14 cellular contexts compared by ENCODE assay signal in the genomic region with DNA sequence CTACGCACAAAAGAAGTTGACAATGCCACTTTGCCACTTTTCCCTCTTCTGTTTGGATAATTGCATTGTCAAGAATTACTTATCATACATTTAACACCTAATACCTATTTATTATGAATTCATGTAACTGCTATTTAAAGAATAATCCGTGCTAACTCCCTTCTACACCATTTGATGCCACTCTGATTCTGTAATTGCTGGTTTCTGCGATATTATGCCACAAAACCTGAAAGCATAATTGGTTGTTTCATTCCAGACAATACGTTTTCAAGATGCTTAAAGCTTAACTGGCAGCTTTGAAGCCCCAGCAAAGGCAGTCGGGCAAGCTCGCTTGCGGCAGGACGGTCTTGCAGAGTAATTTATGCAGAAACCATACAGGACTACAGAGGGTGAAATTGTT.
DNase-seq lines count a peak whose midpoint lies in the region; ATAC-seq and TF ChIP-seq lines count a peak whose summit lies in the region.
"Had no signal": no experiment of that assay in that cellular context is flagged by ENCODE, and none has a peak within 500 bp of the region (broad histone marks: within the 10 kb centered on the region; RNA-seq: fewer than 3 reads in every experiment).

No MANE protein-coding gene starts in this region.

- ATAC-seq in GM18870 (IDR thresholded peaks at IDR 0.05; ENCODE audit: unreplicated experiment) (no peak), WTC11 (no peak)
- ATAC-seq: CD8-positive, alpha-beta T cell; GM12878 had no signal

- H3K27ac Mint-ChIP-seq in neural crest cell (ENCODE audit: unreplicated experiment) (no peak overlapping the region), WTC11 (no peak overlapping the region)
- H3K27ac Mint-ChIP-seq: B cell; CD8-positive, alpha-beta T cell; H9 had no signal

- DNase-seq in NCI-H748 (lab: John Stamatoyannopoulos, UW; ENCODE audit: unreplicated experiment) (peak; percentile 63), NCI-H748 treated with DMSO at 0.1 percent for 48 hours (lab: John Stamatoyannopoulos, UW) (no peak), NCI-H2227 treated with DMSO at 0.1 percent for 48 hours (lab: John Stamatoyannopoulos, UW) (peak; percentile 19), neural crest cell (ENCODE audit: low read depth, low spot score) (no peak), SHP77 treated with DMSO at 0.1 percent for 48 hours (lab: John Stamatoyannopoulos, UW) (no peak), WTC11 (ENCODE audit: low spot score) (no peak)
- DNase-seq: Calu3; CD8-positive, alpha-beta T cell; DND-41; EL; H9 had no signal

- no peaks in the 10 kb centered on the region for H3K36me3 Mint-ChIP-seq in neural crest cell (ENCODE audit: low read depth)
- peaks cover 16% of the 10 kb centered on the region for H3K36me3 Mint-ChIP-seq in WTC11
- H3K36me3 Mint-ChIP-seq: CD8-positive, alpha-beta T cell had no signal

- TF ChIP-seq CTCF in neural crest cell (conservative IDR thresholded peaks at IDR 0.05): no peak
- TF ChIP-seq CTCF in WTC11 (IDR thresholded peaks at IDR 0.05): no peak

- POLR2A ChIA-PET in WTC11 (lab: Charles Lee): no interaction called here

- H3K9me3 Mint-ChIP-seq in neural crest cell (no peaks in the 10 kb centered on the region), WTC11 (peaks cover 18% of the 10 kb centered on the region)

- H3K27me3 Mint-ChIP-seq in neural crest cell (ENCODE audit: low read depth) (peaks cover 17% of the 10 kb centered on the region), WTC11 (ENCODE audit: low read depth) (peaks cover 3% of the 10 kb centered on the region; the same call in 1 of the 2 replicates)
- H3K27me3 Mint-ChIP-seq: B cell had no signal

- CTCF ChIA-PET in WTC11 (lab: Charles Lee): no interaction called here

- H3K4me3 Mint-ChIP-seq in neural crest cell (peak overlapping the region; percentile 0), WTC11 (no peak overlapping the region)
- H3K4me3 Mint-ChIP-seq: B cell; CD8-positive, alpha-beta T cell; H9 had no signal

- H3K4me1 Mint-ChIP-seq in neural crest cell (peaks cover 20% of the 10 kb centered on the region), WTC11 (0 out of 2 replicates have a peak, but pooled peaks cover 3% of the 10 kb centered on the region)
- H3K4me1 Mint-ChIP-seq: B cell had no signal

TF ChIP-seq in WTC11, 78 proteins besides CTCF, POLR2A, EP300 and RAD21:
- TF ChIP-seq, protein P1, sequence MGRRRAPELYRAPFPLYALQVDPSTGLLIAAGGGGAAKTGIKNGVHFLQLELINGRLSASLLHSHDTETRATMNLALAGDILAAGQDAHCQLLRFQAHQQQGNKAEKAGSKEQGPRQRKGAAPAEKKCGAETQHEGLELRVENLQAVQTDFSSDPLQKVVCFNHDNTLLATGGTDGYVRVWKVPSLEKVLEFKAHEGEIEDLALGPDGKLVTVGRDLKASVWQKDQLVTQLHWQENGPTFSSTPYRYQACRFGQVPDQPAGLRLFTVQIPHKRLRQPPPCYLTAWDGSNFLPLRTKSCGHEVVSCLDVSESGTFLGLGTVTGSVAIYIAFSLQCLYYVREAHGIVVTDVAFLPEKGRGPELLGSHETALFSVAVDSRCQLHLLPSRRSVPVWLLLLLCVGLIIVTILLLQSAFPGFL (CRISPR knock-in tag; IDR thresholded peaks at IDR 0.05; ENCODE audit: borderline replicate concordance): no peak
- TF ChIP-seq NFE2L1 (CRISPR knock-in tag; IDR thresholded peaks at IDR 0.05) (no peak), EMX1 (CRISPR knock-in tag; IDR thresholded peaks at IDR 0.05) (no peak), TEAD4 (CRISPR knock-in tag; IDR thresholded peaks at IDR 0.05) (no peak), JAZF1 (CRISPR knock-in tag; IDR thresholded peaks at IDR 0.05) (no peak), ETV6 (CRISPR knock-in tag; IDR thresholded peaks at IDR 0.05) (no peak), ZNF232 (CRISPR knock-in tag; IDR thresholded peaks at IDR 0.05) (no peak), ZNF416 (CRISPR knock-in tag; IDR thresholded peaks at IDR 0.05) (no peak), TEAD1 (CRISPR knock-in tag; IDR thresholded peaks at IDR 0.05) (no peak), NFATC4 (CRISPR knock-in tag; IDR thresholded peaks at IDR 0.05) (no peak), NR1H2 (CRISPR knock-in tag; IDR thresholded peaks at IDR 0.05) (no peak), MXD4 (CRISPR knock-in tag; IDR thresholded peaks at IDR 0.05; ENCODE audit: borderline replicate concordance) (no peak), SOX15 (CRISPR knock-in tag; IDR thresholded peaks at IDR 0.05) (no peak), CBFB (CRISPR knock-in tag; IDR thresholded peaks at IDR 0.05; ENCODE audit: low read depth) (no peak), ZNF263 (CRISPR knock-in tag; IDR thresholded peaks at IDR 0.05; ENCODE audit: low read depth) (no peak), NR2C2 (CRISPR knock-in tag; IDR thresholded peaks at IDR 0.05) (no peak)
- TF ChIP-seq, protein P2, sequence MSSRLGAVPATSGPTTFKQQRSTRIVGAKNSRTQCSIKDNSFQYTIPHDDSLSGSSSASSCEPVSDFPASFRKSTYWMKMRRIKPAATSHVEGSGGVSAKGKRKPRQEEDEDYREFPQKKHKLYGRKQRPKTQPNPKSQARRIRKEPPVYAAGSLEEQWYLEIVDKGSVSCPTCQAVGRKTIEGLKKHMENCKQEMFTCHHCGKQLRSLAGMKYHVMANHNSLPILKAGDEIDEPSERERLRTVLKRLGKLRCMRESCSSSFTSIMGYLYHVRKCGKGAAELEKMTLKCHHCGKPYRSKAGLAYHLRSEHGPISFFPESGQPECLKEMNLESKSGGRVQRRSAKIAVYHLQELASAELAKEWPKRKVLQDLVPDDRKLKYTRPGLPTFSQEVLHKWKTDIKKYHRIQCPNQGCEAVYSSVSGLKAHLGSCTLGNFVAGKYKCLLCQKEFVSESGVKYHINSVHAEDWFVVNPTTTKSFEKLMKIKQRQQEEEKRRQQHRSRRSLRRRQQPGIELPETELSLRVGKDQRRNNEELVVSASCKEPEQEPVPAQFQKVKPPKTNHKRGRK (CRISPR knock-in tag; IDR thresholded peaks at IDR 0.05; ENCODE audit: borderline replicate concordance): no peak
- TF ChIP-seq, protein P3, sequence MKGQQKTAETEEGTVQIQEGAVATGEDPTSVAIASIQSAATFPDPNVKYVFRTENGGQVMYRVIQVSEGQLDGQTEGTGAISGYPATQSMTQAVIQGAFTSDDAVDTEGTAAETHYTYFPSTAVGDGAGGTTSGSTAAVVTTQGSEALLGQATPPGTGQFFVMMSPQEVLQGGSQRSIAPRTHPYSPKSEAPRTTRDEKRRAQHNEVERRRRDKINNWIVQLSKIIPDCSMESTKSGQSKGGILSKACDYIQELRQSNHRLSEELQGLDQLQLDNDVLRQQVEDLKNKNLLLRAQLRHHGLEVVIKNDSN (CRISPR knock-in tag; IDR thresholded peaks at IDR 0.05): no peak
- TF ChIP-seq, protein P4, sequence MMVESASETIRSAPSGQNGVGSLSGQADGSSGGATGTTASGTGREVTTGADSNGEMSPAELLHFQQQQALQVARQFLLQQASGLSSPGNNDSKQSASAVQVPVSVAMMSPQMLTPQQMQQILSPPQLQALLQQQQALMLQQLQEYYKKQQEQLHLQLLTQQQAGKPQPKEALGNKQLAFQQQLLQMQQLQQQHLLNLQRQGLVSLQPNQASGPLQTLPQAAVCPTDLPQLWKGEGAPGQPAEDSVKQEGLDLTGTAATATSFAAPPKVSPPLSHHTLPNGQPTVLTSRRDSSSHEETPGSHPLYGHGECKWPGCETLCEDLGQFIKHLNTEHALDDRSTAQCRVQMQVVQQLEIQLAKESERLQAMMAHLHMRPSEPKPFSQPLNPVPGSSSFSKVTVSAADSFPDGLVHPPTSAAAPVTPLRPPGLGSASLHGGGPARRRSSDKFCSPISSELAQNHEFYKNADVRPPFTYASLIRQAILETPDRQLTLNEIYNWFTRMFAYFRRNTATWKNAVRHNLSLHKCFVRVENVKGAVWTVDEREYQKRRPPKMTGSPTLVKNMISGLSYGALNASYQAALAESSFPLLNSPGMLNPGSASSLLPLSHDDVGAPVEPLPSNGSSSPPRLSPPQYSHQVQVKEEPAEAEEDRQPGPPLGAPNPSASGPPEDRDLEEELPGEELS (CRISPR knock-in tag; IDR thresholded peaks at IDR 0.05): no peak
- TF ChIP-seq, protein P5, sequence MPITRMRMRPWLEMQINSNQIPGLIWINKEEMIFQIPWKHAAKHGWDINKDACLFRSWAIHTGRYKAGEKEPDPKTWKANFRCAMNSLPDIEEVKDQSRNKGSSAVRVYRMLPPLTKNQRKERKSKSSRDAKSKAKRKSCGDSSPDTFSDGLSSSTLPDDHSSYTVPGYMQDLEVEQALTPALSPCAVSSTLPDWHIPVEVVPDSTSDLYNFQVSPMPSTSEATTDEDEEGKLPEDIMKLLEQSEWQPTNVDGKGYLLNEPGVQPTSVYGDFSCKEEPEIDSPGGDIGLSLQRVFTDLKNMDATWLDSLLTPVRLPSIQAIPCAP (CRISPR knock-in tag; IDR thresholded peaks at IDR 0.05): no peak
TF ChIP-seq in WTC11: peak in this region for 0.

Comparison
In these comparisons a context has a peak if more than half of its experiments do, and no peak if none do; other contexts are left out.
1. DNase-seq: peak in NCI-H748 (single experiment) and NCI-H2227 treated with DMSO at 0.1 percent for 48 hours (single experiment); none in NCI-H748 treated with DMSO at 0.1 percent for 48 hours (single experiment), neural crest cell (single experiment), SHP77 treated with DMSO at 0.1 percent for 48 hours (single experiment) and WTC11 (single experiment).